Comparison of ENCODE assay signal across 13 cellular contexts in genomic region chr14:39731912-39732311, GRCh38.
DNase-seq lines count a peak whose midpoint lies in the region; ATAC-seq and TF ChIP-seq lines count a peak whose summit lies in the region.
"Had no signal": no experiment of that assay in that cellular context is flagged by ENCODE, and none has a peak within 500 bp of the region (broad histone marks: within the 10 kb centered on the region; RNA-seq: fewer than 3 reads in every experiment).

No MANE protein-coding gene starts in this region.

- H3K4me1 Mint-ChIP-seq in effector memory CD8-positive, alpha-beta T cell (ENCODE audit: low read depth in 2 of 2), result no peaks in the 10 kb centered on the region
- H3K4me1 Mint-ChIP-seq: CD4-positive, alpha-beta memory T cell; mesothelial cell of epicardium had no signal

- no peak overlapping the region for H3K27ac Mint-ChIP-seq in effector memory CD8-positive, alpha-beta T cell
- H3K27ac Mint-ChIP-seq: CD4-positive, alpha-beta memory T cell; mesothelial cell of epicardium had no signal

- intact Hi-C loops in PC-9 (cut with micrococcal nuclease; ENCODE audit: unreplicated experiment), result no loop called here

- CTCF ChIA-PET in PC-9 (lab: Charles Lee), result no interaction called here

- no peaks in the 10 kb centered on the region for H3K27me3 ChIP-seq in PC-9 (ENCODE audit: insufficient read depth, low read depth)

- H3K27me3 Mint-ChIP-seq in effector memory CD8-positive, alpha-beta T cell, result no peaks in the 10 kb centered on the region

- POLR2A ChIA-PET in PC-9 (lab: Charles Lee; ENCODE audit: unreplicated experiment), result no interaction called here

- H3K9me3 ChIP-seq in PC-9 (ENCODE audit: insufficient read depth, low read depth), result no peaks in the 10 kb centered on the region

- no peaks in the 10 kb centered on the region for H3K9me2 ChIP-seq in PC-9 (ENCODE audit: insufficient read depth)

- H3K9me3 Mint-ChIP-seq in effector memory CD8-positive, alpha-beta T cell, result peaks cover 6 to 7% of the 10 kb centered on the region in 2 donors

- H3K4me1 ChIP-seq in PC-9 (replicated peaks; ENCODE audit: insufficient read depth), result no peaks in the 10 kb centered on the region

- no TSS peak for BruUV-seq in PC-9 (replicated peaks; lab: Mats Ljungman, UMichigan)

- H3K27ac ChIP-seq in PC-9, result no peak overlapping the region

- H3K4me3 Mint-ChIP-seq in effector memory CD8-positive, alpha-beta T cell, result no peak overlapping the region
- H3K4me3 Mint-ChIP-seq: CD4-positive, alpha-beta memory T cell; mesothelial cell of epicardium had no signal

- H3F3A ChIP-seq in PC-9 (ENCODE audit: insufficient read depth, low read depth), result no peaks in the 10 kb centered on the region

- TF ChIP-seq CTCF in PC-9 (conservative IDR thresholded peaks at IDR 0.05), result peak; percentile 52; the same call in 1 of the 2 replicates

- H3K36me3 ChIP-seq in PC-9 (ENCODE audit: low read depth), result no peaks in the 10 kb centered on the region

- no peak overlapping the region for H3K4me3 ChIP-seq in PC-9

- DNase-seq in stimulated activated CD4-positive, alpha-beta T cell treated with anti-CD3 and anti-CD28 coated beads, Interleukin-1b, Interleukin-23, amount 100 ng/mL, for 48 hours, result peak; percentile 15
- no peak for DNase-seq in stimulated activated CD4-positive, alpha-beta T cell treated with anti-CD3 and anti-CD28 coated beads, Interleukin-4, amount 100 ng/mL, for 4 hours
- DNase-seq in PC-9 (no peak), KG1 (lab: John Stamatoyannopoulos, UW) (no peak)
- DNase-seq in stimulated activated CD8-positive, alpha-beta memory T cell treated with anti-CD3 and anti-CD28 coated beads, Interleukin-2, amount 100 ng/mL, for 48 hours (ENCODE audit: low read depth in 2 of 2), result peak; percentile 4 to 10
- no peak for DNase-seq in effector memory CD8-positive, alpha-beta T cell
- DNase-seq: activated naive CD4-positive, alpha-beta T cell; CD4-positive, alpha-beta memory T cell; NCI-H146 had no signal

- no peak overlapping the region for H2AFZ ChIP-seq in PC-9

- no peaks in the 10 kb centered on the region for H4K20me1 ChIP-seq in PC-9 (ENCODE audit: insufficient read depth)

- no peaks in the 10 kb centered on the region for H3K79me2 ChIP-seq in PC-9 (ENCODE audit: low read depth)

- H3K36me3 Mint-ChIP-seq in effector memory CD8-positive, alpha-beta T cell (ENCODE audit: insufficient read depth), result no peaks in the 10 kb centered on the region
- H3K36me3 Mint-ChIP-seq: CD4-positive, alpha-beta memory T cell had no signal

- peak; percentile 78 for ATAC-seq in HG02884 (IDR thresholded peaks at IDR 0.05; ENCODE audit: unreplicated experiment)
- no peak for ATAC-seq in HG02763 (IDR thresholded peaks at IDR 0.05; ENCODE audit: unreplicated experiment)
- no peak for ATAC-seq in effector memory CD8-positive, alpha-beta T cell (replicated peaks)
- ATAC-seq: sciatic nerve had no signal

- H3K4me2 ChIP-seq in PC-9, result no peak overlapping the region

Comparison
In these comparisons a context has a peak if more than half of its experiments do, and no peak if none do; other contexts are left out.
1. DNase-seq: peak in stimulated activated CD4-positive, alpha-beta T cell treated with anti-CD3 and anti-CD28 coated beads, Interleukin-1b, Interleukin-23, amount 100 ng/mL, for 48 hours (single experiment) and stimulated activated CD8-positive, alpha-beta memory T cell treated with anti-CD3 and anti-CD28 coated beads, Interleukin-2, amount 100 ng/mL, for 48 hours (2 of 2); none in stimulated activated CD4-positive, alpha-beta T cell treated with anti-CD3 and anti-CD28 coated beads, Interleukin-4, amount 100 ng/mL, for 4 hours (0 of 2), PC-9 (0 of 2), effector memory CD8-positive, alpha-beta T cell (0 of 3) and KG1 (single experiment).